Comparison of ENCODE assay signal across 8 cellular contexts in the genomic region with DNA sequence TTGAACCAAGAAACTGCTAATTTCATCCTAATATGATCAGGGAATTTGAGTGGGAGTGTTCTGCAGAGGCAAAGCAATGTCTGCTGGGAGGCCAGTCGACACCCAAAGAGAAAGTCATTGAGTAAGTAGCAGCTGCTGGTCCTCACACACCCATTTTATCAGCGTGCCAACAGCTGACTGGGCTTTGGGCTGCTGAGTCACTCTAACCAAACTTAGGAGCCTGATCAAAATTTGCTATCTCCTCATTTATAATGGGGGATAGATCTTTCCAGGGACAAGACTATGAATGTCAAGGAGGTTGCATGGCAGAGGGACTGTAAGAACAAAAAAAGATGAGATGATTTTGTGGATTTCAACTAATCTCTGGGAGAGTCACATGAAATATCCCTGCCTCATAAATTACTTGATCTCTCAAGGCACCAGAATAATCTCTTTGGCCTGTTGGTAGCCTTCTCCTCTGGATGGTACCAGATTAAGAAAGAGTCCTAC. TPM values are rescaled to one million over a fixed set of nuclear protein-coding genes. Genes with fewer than 3 reads are reported as not detected.
DNase-seq lines count a peak whose midpoint lies in the region; ATAC-seq and FAIRE-seq lines count a peak whose summit lies in the region.

No MANE protein-coding gene starts in this region.

- DNase-seq in D341Med (ENCODE audit: low spot score) (peak; percentile 53), MV-4-11 (lab: John Stamatoyannopoulos, UW) (peak; percentile 71), frontal cortex (ENCODE audit: low spot score in 2 of 2) (peak; percentile 42 to 55), posterior vena cava (ENCODE audit: low spot score) (peak; percentile 92), NCI-H187 treated with DMSO at 0.1 percent for 48 hours (lab: John Stamatoyannopoulos, UW) (no peak)
- DNase-seq in activated CD4-positive, alpha-beta memory T cell treated with anti-CD3 and anti-CD28 coated beads for 36 hours: peak; percentile 54

- no peaks in the 10 kb centered on the region for H3K9me3 Mint-ChIP-seq in activated CD4-positive, alpha-beta memory T cell treated with anti-CD3 and anti-CD28 coated beads for 36 hours

- POLR2A ChIA-PET in activated CD4-positive, alpha-beta memory T cell treated with anti-CD3 and anti-CD28 coated beads for 36 hours (lab: Charles Lee): interaction anchor here (0.6 to 1.0 kb wide), 3 partner anchors 12 to 64 kb away, joined by 3 read pairs; partner anchors contain the start of gene SSTR2

- peaks cover 69% of the 10 kb centered on the region for H3K4me1 Mint-ChIP-seq in activated CD4-positive, alpha-beta memory T cell treated with anti-CD3 and anti-CD28 coated beads for 36 hours (ENCODE audit: low read depth)

- intact Hi-C loops in activated CD4-positive, alpha-beta memory T cell treated with anti-CD3 and anti-CD28 coated beads for 36 hours (cut with micrococcal nuclease): loop anchor here (10.0 kb wide), 1 partner anchor 1056 kb away; no protein-coding TSS in a partner anchor
- intact Hi-C loops in posterior vena cava (cut with DNase I): no loop called here

- no peaks in the 10 kb centered on the region for H3K27me3 Mint-ChIP-seq in activated CD4-positive, alpha-beta memory T cell treated with anti-CD3 and anti-CD28 coated beads for 36 hours

- no peak overlapping the region for H3K27ac Mint-ChIP-seq in activated CD4-positive, alpha-beta memory T cell treated with anti-CD3 and anti-CD28 coated beads for 36 hours

- peak; percentile 45 for ATAC-seq in GM19452 (IDR thresholded peaks at IDR 0.05; ENCODE audit: unreplicated experiment)
- no peak for ATAC-seq in HG03439 (IDR thresholded peaks at IDR 0.05; ENCODE audit: unreplicated experiment)

- CTCF ChIA-PET in activated CD4-positive, alpha-beta memory T cell treated with anti-CD3 and anti-CD28 coated beads for 36 hours (lab: Charles Lee): interaction anchor here (1.0 to 2.8 kb wide), 4 partner anchors 27 to 672 kb away, joined by 3 to 7 read pairs (median 5); no protein-coding TSS in a partner anchor

- no peak for FAIRE-seq in frontal cortex (lab: Jason Lieb, UNC)

- no peak overlapping the region for H3K4me3 Mint-ChIP-seq in activated CD4-positive, alpha-beta memory T cell treated with anti-CD3 and anti-CD28 coated beads for 36 hours

- H3K36me3 Mint-ChIP-seq in activated CD4-positive, alpha-beta memory T cell treated with anti-CD3 and anti-CD28 coated beads for 36 hours: peaks cover 7% of the 10 kb centered on the region

RNA-seq across cellular contexts. Expression of gene CPSF4L, which starts 32.9 kb away (rescaled TPM):
- not detected for total RNA-seq in activated CD4-positive, alpha-beta memory T cell treated with anti-CD3 and anti-CD28 coated beads for 36 hours
- not detected for total RNA-seq in frontal cortex
- not detected for total RNA-seq in posterior vena cava

RNA-seq across cellular contexts. Expression of gene COG1, which starts 35.9 kb away (rescaled TPM):
- 10 to 100 TPM; 29.8 to 30.6 TPM for total RNA-seq in activated CD4-positive, alpha-beta memory T cell treated with anti-CD3 and anti-CD28 coated beads for 36 hours
- total RNA-seq in frontal cortex (18.3 TPM), posterior vena cava (10 to 100 TPM; 28.3 to 37.2 TPM)
